ENCODE assay signal across 18 cellular contexts in the genomic region with DNA sequence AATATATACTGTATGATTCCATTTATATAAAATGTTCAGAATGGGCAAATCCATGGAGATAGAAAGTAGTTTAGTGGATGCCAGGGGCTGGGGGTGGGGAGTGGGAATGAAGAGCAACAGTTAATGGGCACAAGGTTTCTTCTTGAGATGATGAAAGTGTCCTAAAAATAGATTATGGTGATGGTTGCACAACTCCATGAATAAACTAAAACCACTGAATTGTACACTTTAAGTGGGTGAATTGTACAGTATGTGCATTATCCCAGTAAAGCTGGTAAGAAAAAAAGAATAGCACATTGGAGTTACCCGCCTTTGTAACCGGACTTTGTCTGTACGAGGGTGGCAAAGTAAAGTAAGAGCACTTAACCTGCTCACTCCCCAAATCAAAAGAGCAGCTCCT. TPM values are rescaled to one million over a fixed set of nuclear protein-coding genes. Genes with fewer than 3 reads are reported as not detected.
DNase-seq lines count a peak whose midpoint lies in the region; ATAC-seq and TF ChIP-seq lines count a peak whose summit lies in the region.
"Had no signal": no experiment of that assay in that cellular context is flagged by ENCODE, and none has a peak within 500 bp of the region (broad histone marks: within the 10 kb centered on the region; RNA-seq: fewer than 3 reads in every experiment).

No MANE protein-coding gene starts in this region.

- ATAC-seq in CD4-positive, alpha-beta T cell (ENCODE audit: poor library complexity): no peak
- ATAC-seq: natural killer cell treated with Interleukin-12 subunit alpha and Interleukin-12 subunit beta and Interleukin-15 and Interleukin-18, amount 100 ng/mL, for 72 hours had no signal

- in situ Hi-C loops in transverse colon (cut with MboI; ENCODE audit: low pct_ligation_motif_present in 1 of 4, low pct_unique_long_range_greater_than_20kb in 1 of 4, low sequenced_read_pairs in 3 of 4) (no loop called here), G401 (cut with HindIII; ENCODE audit: low sequenced_read_pairs) (no loop called here)

- peak overlapping the region; percentile 17 for H3K27ac Mint-ChIP-seq in CD4-positive, alpha-beta T cell
- H3K27ac Mint-ChIP-seq: activated naive CD8-positive, alpha-beta T cell treated with anti-CD3 and anti-CD28 coated beads for 36 hours; natural killer cell treated with Interleukin-12 subunit alpha and Interleukin-12 subunit beta and Interleukin-15 and Interleukin-18, amount 100 ng/mL, for 72 hours had no signal

- peaks cover 0 to 46% (median 13%) of the 10 kb centered on the region in 4 donors for H3K36me3 ChIP-seq in transverse colon
- H3K36me3 ChIP-seq in left ventricle myocardium inferior: peaks cover 75% of the 10 kb centered on the region

- no peaks in the 10 kb centered on the region for H3K27me3 ChIP-seq in CD4-positive, alpha-beta T cell (ENCODE audit: control insufficient read depth, insufficient read depth, low read length)
- H3K27me3 ChIP-seq in transverse colon (no peaks in the 10 kb centered on the region), left ventricle myocardium inferior (ENCODE audit: low read depth) (no peaks in the 10 kb centered on the region)
- H3K27me3 ChIP-seq: Peyer's patch had no signal

- no peaks in the 10 kb centered on the region for H3K27me3 Mint-ChIP-seq in CD4-positive, alpha-beta T cell
- H3K27me3 Mint-ChIP-seq: activated naive CD8-positive, alpha-beta T cell treated with anti-CD3 and anti-CD28 coated beads for 36 hours; CD4-positive, alpha-beta memory T cell; natural killer cell treated with Interleukin-12 subunit alpha and Interleukin-12 subunit beta and Interleukin-15 and Interleukin-18, amount 100 ng/mL, for 72 hours had no signal

- intact Hi-C loops in CD4-positive, alpha-beta T cell (cut with DNase I, micrococcal nuclease): no loop called here
- intact Hi-C loops in transverse colon (cut with DNase I; ENCODE audit: low total_unique reads) (no loop called here), left ventricle myocardium inferior (cut with micrococcal nuclease) (no loop called here)

- TF ChIP-seq POLR2A in NB4 (IDR thresholded peaks at IDR 0.05; ENCODE audit: extremely low read depth, insufficient read length) (no peak), transverse colon (IDR thresholded peaks at IDR 0.05) (no peak)

- no peaks in the 10 kb centered on the region for H3K4me1 Mint-ChIP-seq in CD4-positive, alpha-beta T cell (ENCODE audit: low read depth)

- H3K4me1 ChIP-seq in transverse colon (no peaks in the 10 kb centered on the region), left ventricle myocardium inferior (peaks cover 15% of the 10 kb centered on the region)
- H3K4me1 ChIP-seq: Peyer's patch had no signal

- CTCF ChIA-PET in CD4-positive, alpha-beta T cell (lab: Charles Lee): no interaction called here

- H3K27ac ChIP-seq in CD4-positive, alpha-beta T cell (ENCODE audit: low read depth, low read length): no peak overlapping the region
- H3K27ac ChIP-seq in transverse colon (no peak overlapping the region), left ventricle myocardium inferior (replicated peaks) (no peak overlapping the region)
- H3K27ac ChIP-seq: Peyer's patch, thoracic aorta had no signal

- no peaks in the 10 kb centered on the region for H3K9me3 Mint-ChIP-seq in CD4-positive, alpha-beta T cell
- H3K9me3 Mint-ChIP-seq: activated naive CD8-positive, alpha-beta T cell treated with anti-CD3 and anti-CD28 coated beads for 36 hours; CD4-positive, alpha-beta memory T cell had no signal

- no peak for TF ChIP-seq EP300 in transverse colon (IDR thresholded peaks at IDR 0.05; ENCODE audit: low read depth)

- H3K36me3 Mint-ChIP-seq in CD4-positive, alpha-beta T cell (ENCODE audit: low read depth): peaks cover 97% of the 10 kb centered on the region

- 81 to 92% methylated on average over 3 of the region's 3 CpGs for WGBS in transverse colon (ENCODE audit: low coverage in 1 of 2), 2 donors

- no peak overlapping the region for H3K4me3 Mint-ChIP-seq in CD4-positive, alpha-beta T cell
- H3K4me3 Mint-ChIP-seq: activated naive CD8-positive, alpha-beta T cell treated with anti-CD3 and anti-CD28 coated beads for 36 hours; CD4-positive, alpha-beta memory T cell; natural killer cell treated with Interleukin-12 subunit alpha and Interleukin-12 subunit beta and Interleukin-15 and Interleukin-18, amount 100 ng/mL, for 72 hours had no signal

- H3K9me3 ChIP-seq in CD4-positive, alpha-beta T cell (ENCODE audit: control insufficient read depth, low read length): no peaks in the 10 kb centered on the region
- H3K9me3 ChIP-seq in transverse colon (no peaks in the 10 kb centered on the region), left ventricle myocardium inferior (replicated peaks) (no peaks in the 10 kb centered on the region)
- H3K9me3 ChIP-seq: Peyer's patch, thoracic aorta had no signal

- DNase-seq in CD4-positive, alpha-beta T cell: no peak
- DNase-seq in NB4 (ENCODE audit: low read depth) (peak; percentile 77), cardiac fibroblast (ENCODE audit: low read depth in 2 of 2) (peak; percentile 54 to 57), myocyte (ENCODE audit: low read depth) (peak; percentile 21), transverse colon (no peak), left ventricle myocardium inferior (no peak), G401 (ENCODE audit: low spot score) (no peak)
- DNase-seq in activated naive CD4-positive, alpha-beta T cell (lab: John Stamatoyannopoulos, UW): no peak
- DNase-seq: activated naive CD8-positive, alpha-beta T cell treated with anti-CD3 and anti-CD28 coated beads for 36 hours; activated T-cell treated with anti-CD3 and anti-CD28 coated beads for 4 hours; CD4-positive, alpha-beta memory T cell; GDM1; NCI-H1436 treated with DMSO at 0.1 percent for 48 hours; NCI-H446; Peyer's patch; T-helper 2 cell had no signal

- TF ChIP-seq CTCF in CD4-positive, alpha-beta T cell (IDR thresholded peaks at IDR 0.05): no peak
- no peak for TF ChIP-seq CTCF in NB4 (IDR thresholded peaks at IDR 0.05; ENCODE audit: low read depth, low read length)
- TF ChIP-seq CTCF in cardiac fibroblast (IDR thresholded peaks at IDR 0.05; ENCODE audit: low read depth, low read length): no peak
- TF ChIP-seq CTCF in transverse colon (IDR thresholded peaks at IDR 0.05): no peak
- no peak for TF ChIP-seq CTCF in left ventricle myocardium inferior (IDR thresholded peaks at IDR 0.05; ENCODE audit: borderline replicate concordance)

- H3K4me3 ChIP-seq in NB4 (ENCODE audit: low read depth, low read length) (no peak overlapping the region), cardiac fibroblast (replicated peaks in 1 of 2; ENCODE audit: low read depth in 2 of 2, low read length in 2 of 2) (no peak overlapping the region), transverse colon (no peak overlapping the region), left ventricle myocardium inferior (no peak overlapping the region)
- H3K4me3 ChIP-seq: Peyer's patch, thoracic aorta had no signal

- POLR2A ChIA-PET in CD4-positive, alpha-beta T cell (lab: Charles Lee): no interaction called here

RNA-seq across cellular contexts. Expression of a gene that starts 32.2 kb away (rescaled TPM):
- total RNA-seq in CD4-positive, alpha-beta T cell: 10 to 100 TPM; 33.9 to 35.5 TPM
- total RNA-seq in myocyte (175 and 200 TPM in 2 replicates), transverse colon (100 to 1,000 TPM in 1 of 4 donors, 10 to 100 TPM in 3; 15.3 to 103 (median 59.5) TPM), left ventricle myocardium inferior (63.2 TPM)
- polyA plus RNA-seq in myocyte (2012): 79.6 TPM
- 102 and 132 TPM in 2 replicates for total RNA-seq in G401 (2014; rRNA removed; shearing (Covaris generic))

RNA-seq across cellular contexts. Expression of a gene that starts 35.1 kb away (rescaled TPM):
- total RNA-seq in CD4-positive, alpha-beta T cell: 10 to 100 TPM; 22.0 to 23.5 TPM
- total RNA-seq in myocyte: 60.4 and 103 TPM in 2 replicates
- polyA plus RNA-seq in myocyte (2012): 186 TPM
- total RNA-seq in transverse colon: 100 to 1,000 TPM in 3 of 4 donors, 10 to 100 TPM in 1; 84.4 to 387 (median 220) TPM
- total RNA-seq in left ventricle myocardium inferior: 718 TPM
- total RNA-seq in G401 (2014; rRNA removed; shearing (Covaris generic)): 66.1 and 86.1 TPM in 2 replicates

Comparison
In these comparisons a context has a peak if more than half of its experiments do, and no peak if none do; other contexts are left out.
1. DNase-seq: peak in NB4 (single experiment), cardiac fibroblast (2 of 2) and myocyte (single experiment); none in CD4-positive, alpha-beta T cell (0 of 10), transverse colon (single experiment), activated naive CD4-positive, alpha-beta T cell (0 of 4), left ventricle myocardium inferior (single experiment) and G401 (single experiment).